8 cellular contexts compared by ENCODE assay signal in the genomic region with DNA sequence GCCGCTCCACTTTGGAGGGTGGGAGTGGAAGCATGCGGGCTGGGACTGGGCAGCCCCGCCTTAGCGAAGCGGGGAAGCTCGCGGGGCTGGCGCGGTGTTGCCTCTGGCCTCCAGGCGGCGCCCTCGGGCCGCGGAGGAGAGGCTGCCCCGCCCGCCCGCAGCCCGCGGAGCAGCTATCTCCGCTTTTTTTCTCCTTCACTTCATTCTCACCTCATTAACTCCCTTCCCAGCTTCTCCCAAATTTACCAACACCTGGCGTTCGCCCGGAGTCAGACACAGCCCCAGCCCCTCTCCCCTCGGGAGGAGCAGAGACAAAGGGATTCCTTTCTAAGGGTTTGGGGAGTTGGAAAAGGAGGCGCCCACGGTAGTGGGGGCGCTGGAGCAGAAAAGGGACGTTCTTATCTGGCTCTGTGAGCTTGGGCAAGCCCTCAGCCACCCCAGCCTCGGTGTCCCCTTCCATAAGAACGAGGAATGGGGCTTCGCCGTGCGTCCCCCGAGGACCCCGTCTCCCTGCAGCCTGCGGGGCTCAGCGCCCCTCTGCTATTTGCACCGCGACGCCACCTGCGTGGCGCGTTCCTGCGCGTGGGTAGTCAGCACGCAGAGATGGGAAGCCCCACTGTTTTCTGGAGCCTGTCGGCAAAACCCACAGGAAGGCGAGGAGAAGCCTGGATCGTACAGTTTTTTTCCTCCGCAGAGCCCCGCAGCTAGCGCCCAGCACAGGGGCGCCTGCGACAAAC. TPM values are rescaled to one million over a fixed set of nuclear protein-coding genes. Genes with fewer than 3 reads are reported as not detected.
DNase-seq lines count a peak whose midpoint lies in the region; ATAC-seq, FAIRE-seq and TF ChIP-seq lines count a peak whose summit lies in the region.

No MANE protein-coding gene starts in this region.

- dilution Hi-C loops in endothelial cell of umbilical vein (cut with MboI; ENCODE audit: extremely low pct_ligation_motif_present, low sequenced_read_pairs) = no loop called here

- peaks cover 18% of the 10 kb centered on the region for H3K4me1 ChIP-seq in endothelial cell of umbilical vein (ENCODE audit: control insufficient read depth, extremely low read depth, insufficient read depth, low read length)
- peaks cover 50% of the 10 kb centered on the region for H3K4me1 ChIP-seq in mononuclear cell (ENCODE audit: insufficient read depth, low read length)

- no peak overlapping the region for H3K27ac Mint-ChIP-seq in activated CD8-positive, alpha-beta memory T cell treated with anti-CD3 and anti-CD28 coated beads, Interleukin-2, amount 10 ng/mL, durations not matched to agents 7 days and 5 days

- H3K27me3 ChIP-seq in endothelial cell of umbilical vein (ENCODE audit: control insufficient read depth in 2 of 2, insufficient read depth in 2 of 2, low read length in 2 of 2) = peaks cover 55 to 70% of the 10 kb centered on the region in 2 experiments
- peaks cover 69% of the 10 kb centered on the region for H3K27me3 ChIP-seq in mononuclear cell (ENCODE audit: insufficient read depth, low read length)

- H3K4me1 Mint-ChIP-seq in activated CD8-positive, alpha-beta memory T cell treated with anti-CD3 and anti-CD28 coated beads, Interleukin-2, amount 10 ng/mL, durations not matched to agents 7 days and 5 days = peaks cover 17% of the 10 kb centered on the region

- ATAC-seq in activated CD8-positive, alpha-beta memory T cell treated with anti-CD3 and anti-CD28 coated beads, Interleukin-2, amount 10 ng/mL, durations not matched to agents 7 days and 5 days = peak; percentile 75
- ATAC-seq in HG03039 (IDR thresholded peaks at IDR 0.05; ENCODE audit: unreplicated experiment) = no peak

- FAIRE-seq in endothelial cell of umbilical vein (lab: Jason Lieb, UNC) = peak; percentile 18

- no peaks in the 10 kb centered on the region for H3K9me3 Mint-ChIP-seq in activated CD8-positive, alpha-beta memory T cell treated with anti-CD3 and anti-CD28 coated beads, Interleukin-2, amount 10 ng/mL, durations not matched to agents 7 days and 5 days (ENCODE audit: low read depth)

- BruUV-seq in endothelial cell of umbilical vein (replicated peaks; lab: Mats Ljungman, UMichigan) = no TSS peak

- peak overlapping the region; percentile 78 for H2AFZ ChIP-seq in endothelial cell of umbilical vein (ENCODE audit: low read depth, low read length)

- intact Hi-C loops in endothelial cell of umbilical vein (cut with micrococcal nuclease) = loop anchor here (1.0 to 5.0 kb wide), 5 partner anchors 111 to 474 kb away; partner anchors contain the start of genes GVQW3 and THAP12

- H3K9me1 ChIP-seq in endothelial cell of umbilical vein (replicated peaks; ENCODE audit: control insufficient read depth, extremely low read depth, insufficient read depth, low read length) = no peaks in the 10 kb centered on the region

- POLR2A ChIA-PET in endothelial cell of umbilical vein (lab: Charles Lee) = no interaction called here

- H3K9ac ChIP-seq in endothelial cell of umbilical vein (replicated peaks; ENCODE audit: extremely low read depth, insufficient read depth, low read length) = no peak overlapping the region

- H3K4me2 ChIP-seq in endothelial cell of umbilical vein (ENCODE audit: insufficient read depth, low read length) = peak overlapping the region; percentile 68

- H3K27me3 Mint-ChIP-seq in activated CD8-positive, alpha-beta memory T cell treated with anti-CD3 and anti-CD28 coated beads, Interleukin-2, amount 10 ng/mL, durations not matched to agents 7 days and 5 days = peaks cover 68% of the 10 kb centered on the region

- TF ChIP-seq CTCF in GM12874 (IDR thresholded peaks at IDR 0.05; ENCODE audit: insufficient read depth, low read depth, low read length) (peak; percentile 99), endothelial cell of umbilical vein (IDR thresholded peaks at IDR 0.05; ENCODE audit: extremely low read depth in 1 of 2, insufficient read depth in 1 of 2, low read depth in 1 of 2, low read length in 2 of 2) (peak; percentile 93 to 97)

- no peak overlapping the region for H3K27ac ChIP-seq in endothelial cell of umbilical vein (ENCODE audit: insufficient read depth, low read depth, low read length)

- TF ChIP-seq POLR2A in endothelial cell of umbilical vein (IDR thresholded peaks at IDR 0.05; ENCODE audit: low read depth, low read length) = no peak

- H3K4me3 Mint-ChIP-seq in activated CD8-positive, alpha-beta memory T cell treated with anti-CD3 and anti-CD28 coated beads, Interleukin-2, amount 10 ng/mL, durations not matched to agents 7 days and 5 days = peak overlapping the region; percentile 73

- H3K9me3 ChIP-seq in endothelial cell of umbilical vein (replicated peaks; ENCODE audit: control insufficient read depth, insufficient read depth, low read length) (no peaks in the 10 kb centered on the region), mononuclear cell (ENCODE audit: low read depth, low read length) (no peaks in the 10 kb centered on the region)

- CTCF ChIA-PET in activated CD8-positive, alpha-beta memory T cell treated with anti-CD3 and anti-CD28 coated beads, Interleukin-2, amount 10 ng/mL, durations not matched to agents 7 days and 5 days (lab: Charles Lee) = interaction anchor here (0.6 to 6.9 kb wide), 57 partner anchors 9 to 475 kb away, joined by 3 to 298 read pairs (median 5); partner anchors contain the start of gene GVQW3
- CTCF ChIA-PET in endothelial cell of umbilical vein (lab: Charles Lee) = interaction anchor here (0.6 to 6.9 kb wide), 75 partner anchors 8 to 516 kb away, joined by 3 to 321 read pairs (median 4); no protein-coding TSS in a partner anchor

- H3K4me3 ChIP-seq in endothelial cell of umbilical vein (replicated peaks in 1 of 3; ENCODE audit: insufficient read depth in 1 of 3, low read depth in 1 of 3, low read length in 3 of 3) = peak overlapping the region in 2 of 3 experiments; percentile 21 to 41
- peak overlapping the region; percentile 43 for H3K4me3 ChIP-seq in mononuclear cell (ENCODE audit: low read length)

- no peaks in the 10 kb centered on the region for H3K36me3 Mint-ChIP-seq in activated CD8-positive, alpha-beta memory T cell treated with anti-CD3 and anti-CD28 coated beads, Interleukin-2, amount 10 ng/mL, durations not matched to agents 7 days and 5 days

- H3K79me2 ChIP-seq in endothelial cell of umbilical vein (ENCODE audit: control insufficient read depth, insufficient read depth, low read length) = no peaks in the 10 kb centered on the region

- DNase-seq in HT1080 (ENCODE audit: low read depth) (peak; percentile 62), NOMO-1 treated with dmso at 0.1 percent for 144 hours (lab: John Stamatoyannopoulos, UW; ENCODE audit: unreplicated experiment) (peak; percentile 70), endothelial cell of umbilical vein (ENCODE audit: low read depth, low spot score) (peak; percentile 70)
- peak; percentile 81 for DNase-seq in activated CD8-positive, alpha-beta memory T cell treated with anti-CD3 and anti-CD28 coated beads, Interleukin-2, amount 10 ng/mL, durations not matched to agents 7 days and 5 days
- peak; percentile 44 to 54 for DNase-seq in stimulated activated CD8-positive, alpha-beta memory T cell treated with anti-CD3 and anti-CD28 coated beads, Interleukin-15, amount 100 ng/mL, for 4 hours (ENCODE audit: low read depth in 2 of 2)

- H4K20me1 ChIP-seq in endothelial cell of umbilical vein (replicated peaks; ENCODE audit: control insufficient read depth, extremely low read depth, insufficient read depth, low read length) = no peaks in the 10 kb centered on the region

- H3K36me3 ChIP-seq in endothelial cell of umbilical vein (ENCODE audit: control insufficient read depth in 2 of 2, extremely low read depth in 1 of 2, insufficient read depth in 2 of 2, low read length in 2 of 2) = no peaks in the 10 kb centered on the region

TF ChIP-seq in endothelial cell of umbilical vein, 7 proteins besides CTCF, POLR2A, EP300 and RAD21:
- no peak for TF ChIP-seq GATA2 (IDR thresholded peaks at IDR 0.05; ENCODE audit: insufficient read depth, insufficient read length, low read depth, low read length)
- TF ChIP-seq, protein P1, sequence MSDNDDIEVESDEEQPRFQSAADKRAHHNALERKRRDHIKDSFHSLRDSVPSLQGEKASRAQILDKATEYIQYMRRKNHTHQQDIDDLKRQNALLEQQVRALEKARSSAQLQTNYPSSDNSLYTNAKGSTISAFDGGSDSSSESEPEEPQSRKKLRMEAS (IDR thresholded peaks at IDR 0.05; ENCODE audit: insufficient read depth, insufficient read length) = no peak
- TF ChIP-seq POLR2AphosphoS5 (IDR thresholded peaks at IDR 0.05; ENCODE audit: insufficient read depth, low read depth, low read length) = no peak
- no peak for TF ChIP-seq JUN (IDR thresholded peaks at IDR 0.05; ENCODE audit: borderline replicate concordance, insufficient read depth, insufficient read length, low read depth)

RNA-seq across cellular contexts. Expression of gene WNT11, which starts 1.5 kb away (rescaled TPM):
- not detected in 2 replicates for total RNA-seq in HT1080 (2014; rRNA removed; shearing (Covaris generic))
- not detected in 2 replicates for polyA plus RNA-seq in HT1080 (2015; cell fraction: cytosol; rRNA removed)
- polyA plus RNA-seq in HT1080 (2015; cell fraction: nucleus; rRNA removed) = not detected in 2 replicates
- 1 to 10 TPM in 1 of 2 experiments, under 1 TPM in 1; 0.96 to 2.0 TPM for total RNA-seq in activated CD8-positive, alpha-beta memory T cell treated with anti-CD3 and anti-CD28 coated beads, Interleukin-2, amount 10 ng/mL, durations not matched to agents 7 days and 5 days
- total RNA-seq in endothelial cell of umbilical vein = not detected in 2 replicates
- 0.03 TPM in 1 of 2 replicates, not detected in the other for polyA plus RNA-seq in endothelial cell of umbilical vein
- polyA plus RNA-seq in endothelial cell of umbilical vein (2011; cell fraction: cytosol; rRNA removed) = 0.03 TPM in 1 of 2 replicates, not detected in the other
- polyA plus RNA-seq in endothelial cell of umbilical vein (2011; cell fraction: nucleus; rRNA removed) = not detected in 2 replicates
- polyA plus RNA-seq in endothelial cell of umbilical vein (2012) = 0.37 TPM in 1 of 2 replicates, not detected in the other
- polyA minus RNA-seq in endothelial cell of umbilical vein = not detected in 2 replicates
- 1.1 TPM for polyA minus RNA-seq in endothelial cell of umbilical vein (2011; cell fraction: cytosol; rRNA and poly(A)+ RNA removed)
- polyA minus RNA-seq in endothelial cell of umbilical vein (2011; cell fraction: nucleus; rRNA and poly(A)+ RNA removed) = not detected in 2 replicates
- total RNA-seq in mononuclear cell = 0.94 TPM
